In the genomic region with DNA sequence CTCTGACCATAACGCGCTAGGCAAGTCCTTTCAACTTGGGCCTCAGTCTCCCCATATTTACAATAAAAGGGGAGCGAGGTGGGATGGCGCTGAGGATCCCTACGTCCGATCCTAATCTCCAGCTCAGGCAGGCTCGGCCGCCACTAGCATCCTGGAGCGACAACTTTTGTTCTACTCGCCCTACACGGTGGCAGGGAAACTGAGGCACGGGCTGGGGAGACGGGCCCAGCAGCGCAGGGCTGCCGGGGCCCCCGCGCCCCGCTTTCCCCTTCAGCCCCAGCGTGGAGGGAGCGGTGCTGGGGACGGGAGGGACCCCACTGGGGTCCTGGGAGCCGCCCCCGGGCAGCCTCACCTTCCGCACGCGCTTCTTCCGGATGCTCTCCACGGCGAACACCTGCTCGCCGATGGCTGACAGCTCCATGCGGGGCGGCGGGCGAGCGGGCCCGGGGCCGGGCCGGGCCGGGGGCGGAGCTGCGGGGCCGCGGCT, we compare ENCODE assay signal across 8 cellular contexts. TPM values are rescaled to one million over a fixed set of nuclear protein-coding genes. Genes with fewer than 3 reads are reported as not detected.
DNase-seq lines count a peak whose midpoint lies in the region; ATAC-seq, FAIRE-seq and TF ChIP-seq lines count a peak whose summit lies in the region.

No MANE protein-coding gene starts in this region.

- DNase-seq in WERI-Rb-1 (no peak), right atrium auricular region (ENCODE audit: low spot score) (no peak), small intestine (no peak), NCI-H524 treated with DMSO at 0.1 percent for 48 hours (lab: John Stamatoyannopoulos, UW) (no peak), DMS153 treated with DMSO at 0.1 percent for 48 hours (lab: John Stamatoyannopoulos, UW; ENCODE audit: unreplicated experiment) (no peak), SHP77 (lab: John Stamatoyannopoulos, UW) (no peak)

- H3K4me3 ChIP-seq in WERI-Rb-1 (ENCODE audit: low read depth, low read length), result peak overlapping the region; percentile 76
- H3K4me3 ChIP-seq in right atrium auricular region, result peak overlapping the region; percentile 86 to 90
- peak overlapping the region; percentile 84 to 96 for H3K4me3 ChIP-seq in small intestine (ENCODE audit: low read depth in 1 of 2, low read length in 2 of 2)

- TF ChIP-seq CTCF in WERI-Rb-1 (IDR thresholded peaks at IDR 0.05; ENCODE audit: low read depth, low read length), result no peak
- no peak for TF ChIP-seq CTCF in right atrium auricular region (IDR thresholded peaks at IDR 0.05)

- H3K27ac ChIP-seq in WERI-Rb-1, result peak overlapping the region; percentile 66
- peak overlapping the region; percentile 97 to 98 for H3K27ac ChIP-seq in right atrium auricular region
- peak overlapping the region; percentile 72 to 88 for H3K27ac ChIP-seq in small intestine (ENCODE audit: low read depth in 1 of 2, low read length in 1 of 2)

- H3K36me3 ChIP-seq in WERI-Rb-1 (peaks cover 7% of the 10 kb centered on the region), right atrium auricular region (no peaks in the 10 kb centered on the region), small intestine (ENCODE audit: control insufficient read depth in 2 of 2, insufficient read depth in 2 of 2, low read length in 2 of 2) (no peaks in the 10 kb centered on the region)

- H3K4me1 ChIP-seq in right atrium auricular region, result peaks cover 0 to 59% of the 10 kb centered on the region in 2 donors
- H3K4me1 ChIP-seq in small intestine (ENCODE audit: control insufficient read depth in 2 of 2, insufficient read depth in 1 of 2, low read depth in 1 of 2, low read length in 1 of 2), result peaks cover 0 to 7% of the 10 kb centered on the region in 2 donors

- ATAC-seq in GM21717 (IDR thresholded peaks at IDR 0.05; ENCODE audit: unreplicated experiment), result peak; percentile 3
- no peak for ATAC-seq in GM18519 (IDR thresholded peaks at IDR 0.05; ENCODE audit: low FRiP score, unreplicated experiment)

- FAIRE-seq in small intestine (lab: Jason Lieb, UNC), result no peak

- H3K9me3 ChIP-seq in WERI-Rb-1 (ENCODE audit: severe bottlenecking) (no peaks in the 10 kb centered on the region), right atrium auricular region (no peaks in the 10 kb centered on the region), small intestine (ENCODE audit: control insufficient read depth, low read depth) (no peaks in the 10 kb centered on the region)

- no peaks in the 10 kb centered on the region for H3K27me3 ChIP-seq in WERI-Rb-1 (ENCODE audit: insufficient read depth, low read depth, severe bottlenecking)
- H3K27me3 ChIP-seq in right atrium auricular region, result no peaks in the 10 kb centered on the region
- H3K27me3 ChIP-seq in small intestine (ENCODE audit: control insufficient read depth in 2 of 2, insufficient read depth in 2 of 2, low read length in 2 of 2), result no peaks in the 10 kb centered on the region

- WGBS in small intestine, 3 donors, result 4 to 8% (median 5%) methylated on average over 25 to 44 of the region's 44 CpGs

RNA-seq across cellular contexts. Expression of a gene that starts 0.4 kb away (rescaled TPM):
- 100 to 1,000 TPM in 1 of 2 donors, 10 to 100 TPM in 1; 62.0 to 111 TPM for total RNA-seq in right atrium auricular region
- 10 to 100 TPM in 2 of 3 donors, 1 to 10 TPM in 1; 9.8 to 29.8 (median 22.2) TPM for polyA plus RNA-seq in small intestine

RNA-seq across cellular contexts. Expression of a gene that starts 55.0 kb away (rescaled TPM):
- total RNA-seq in right atrium auricular region, result 1 to 10 TPM in 1 of 2 donors, not detected in 1; 1.3 TPM
- under 1 TPM in 1 of 3 donors, not detected in 2; 0.12 TPM for polyA plus RNA-seq in small intestine
